Comparison of ENCODE assay signal across 9 cellular contexts in the genomic region with DNA sequence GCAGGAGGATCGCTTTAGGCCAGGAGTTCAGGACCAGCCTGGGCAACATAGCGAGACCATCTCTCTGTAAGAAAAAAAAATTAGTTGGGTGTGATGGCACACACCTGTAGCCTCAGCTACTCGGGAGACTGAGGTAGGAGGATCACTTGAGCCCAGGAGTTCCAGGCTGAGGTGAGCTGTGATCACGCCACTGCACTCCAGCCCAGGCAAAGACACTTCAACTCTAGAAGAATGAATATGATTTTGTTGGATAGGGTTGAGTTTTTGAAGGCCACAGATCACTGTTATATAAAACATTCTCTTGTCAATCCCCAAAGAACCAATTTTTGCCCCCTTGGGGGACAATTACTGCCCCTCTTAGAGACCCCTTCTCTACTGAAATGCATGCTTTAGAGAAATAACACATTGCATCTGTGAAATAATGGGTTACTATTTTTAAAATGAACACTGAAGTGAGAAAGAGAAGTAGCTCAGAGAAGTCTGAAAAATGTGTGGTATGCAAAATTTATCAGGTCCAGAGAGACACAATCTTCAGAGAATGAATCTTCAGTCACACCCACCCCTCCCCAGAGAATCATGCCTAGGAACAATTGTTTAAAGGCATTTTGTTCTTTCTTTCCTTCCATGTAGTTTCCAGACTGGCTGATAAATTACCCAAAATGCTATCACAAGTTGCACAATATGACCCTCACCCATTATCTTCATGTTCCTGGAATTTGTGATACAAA.
DNase-seq lines count a peak whose midpoint lies in the region; ATAC-seq lines count a peak whose summit lies in the region.
"Had no signal": no experiment of that assay in that cellular context is flagged by ENCODE, and none has a peak within 500 bp of the region (broad histone marks: within the 10 kb centered on the region; RNA-seq: fewer than 3 reads in every experiment).

No MANE protein-coding gene starts in this region.

- H3K27me3 ChIP-seq in mucosa of rectum (ENCODE audit: control insufficient read depth in 2 of 2, insufficient read depth in 2 of 2, low read length in 2 of 2): no peaks in the 10 kb centered on the region
- no peaks in the 10 kb centered on the region for H3K27me3 ChIP-seq in effector memory CD4-positive, alpha-beta T cell (replicated peaks; ENCODE audit: control insufficient read depth, insufficient read depth, low read length, poor library complexity, severe bottlenecking)

- no peak overlapping the region for H3K4me3 ChIP-seq in mucosa of rectum (ENCODE audit: low read length in 2 of 2)
- no peak overlapping the region for H3K4me3 ChIP-seq in effector memory CD4-positive, alpha-beta T cell (ENCODE audit: insufficient read depth, low read depth, low read length, poor library complexity, severe bottlenecking)

- ATAC-seq in GM18520 (IDR thresholded peaks at IDR 0.05; ENCODE audit: unreplicated experiment) (peak; percentile 84), GM21723 (IDR thresholded peaks at IDR 0.05; ENCODE audit: unreplicated experiment) (peak; percentile 86), HG03439 (IDR thresholded peaks at IDR 0.05; ENCODE audit: unreplicated experiment) (peak; percentile 72)

- H3K27ac ChIP-seq in mucosa of rectum (ENCODE audit: low read depth in 2 of 2, low read length in 2 of 2): peak overlapping the region; percentile 6 to 77
- H3K27ac ChIP-seq in effector memory CD4-positive, alpha-beta T cell (ENCODE audit: insufficient read depth, low read length, poor library complexity, severe bottlenecking): no peak overlapping the region

- DNase-seq in HK-2 (ENCODE audit: unreplicated experiment) (no peak), T-helper 1 cell (no peak), SHP77 treated with DMSO at 0.1 percent for 48 hours (lab: John Stamatoyannopoulos, UW) (no peak)
- DNase-seq in effector memory CD4-positive, alpha-beta T cell: no peak
- DNase-seq: GDM1 had no signal

- no peaks in the 10 kb centered on the region for H3K36me3 ChIP-seq in mucosa of rectum (ENCODE audit: control insufficient read depth in 2 of 2, insufficient read depth in 2 of 2, low read length in 2 of 2)
- H3K36me3 ChIP-seq in effector memory CD4-positive, alpha-beta T cell (ENCODE audit: control insufficient read depth, insufficient read depth, low read length): no peaks in the 10 kb centered on the region

- H3K9ac ChIP-seq in mucosa of rectum (ENCODE audit: low read depth in 1 of 2, low read length in 2 of 2): no peak overlapping the region

- no peaks in the 10 kb centered on the region for H3K9me3 ChIP-seq in mucosa of rectum (ENCODE audit: control insufficient read depth in 2 of 2, low read length in 2 of 2)
- H3K9me3 ChIP-seq in effector memory CD4-positive, alpha-beta T cell (ENCODE audit: control insufficient read depth, low read length): no peaks in the 10 kb centered on the region

- peaks cover 7 to 8% of the 10 kb centered on the region in 2 donors for H3K4me1 ChIP-seq in mucosa of rectum (ENCODE audit: control insufficient read depth in 2 of 2, insufficient read depth in 2 of 2, low read length in 2 of 2)
- no peaks in the 10 kb centered on the region for H3K4me1 ChIP-seq in effector memory CD4-positive, alpha-beta T cell (ENCODE audit: control insufficient read depth, insufficient read depth, low read length, poor library complexity, severe bottlenecking)
